In genomic region chr2:33530614-33531344, GRCh38 we compare ENCODE assay signal across 13 cellular contexts. TPM values are rescaled to one million over a fixed set of nuclear protein-coding genes. Genes with fewer than 3 reads are reported as not detected.
DNase-seq lines count a peak whose midpoint lies in the region; ATAC-seq lines count a peak whose summit lies in the region.
"Had no signal": no experiment of that assay in that cellular context is flagged by ENCODE, and none has a peak within 500 bp of the region (broad histone marks: within the 10 kb centered on the region; RNA-seq: fewer than 3 reads in every experiment).

No MANE protein-coding gene starts in this region.

- H3K4me3 ChIP-seq in mesenchymal stem cell (ENCODE audit: insufficient read depth in 1 of 2, low read depth in 1 of 2, low read length in 2 of 2), result no peak overlapping the region
- no peak overlapping the region for H3K4me3 ChIP-seq in H7 (ENCODE audit: insufficient read depth, low read depth, low read length)
- H3K4me3 ChIP-seq: BLaER1 treated with 17β-estradiol and CSF1 and Interleukin-3, amounts not matched to agents 10 nM and 100 nM had no signal

- ATAC-seq in GM18502 (IDR thresholded peaks at IDR 0.05; ENCODE audit: poor library complexity, unreplicated experiment) (peak; percentile 41), GM21529 (IDR thresholded peaks at IDR 0.05; ENCODE audit: unreplicated experiment) (peak; percentile 30), HG03442 (IDR thresholded peaks at IDR 0.05; ENCODE audit: unreplicated experiment) (peak; percentile 34)

- no peak overlapping the region for H2AK5ac ChIP-seq in mesenchymal stem cell (ENCODE audit: low read length, severe bottlenecking)

- no peak overlapping the region for H2BK15ac ChIP-seq in mesenchymal stem cell (ENCODE audit: low read depth, poor library complexity, severe bottlenecking)

- H4K91ac ChIP-seq in mesenchymal stem cell (ENCODE audit: low read length), result no peak overlapping the region

- H3K4me1 ChIP-seq in mesenchymal stem cell (ENCODE audit: control insufficient read depth, insufficient read depth, low read depth, low read length), result peaks cover 2% of the 10 kb centered on the region
- H3K4me1 ChIP-seq: parathyroid adenoma had no signal

- H3K27me3 ChIP-seq in mesenchymal stem cell (ENCODE audit: control insufficient read depth in 1 of 2, insufficient read depth in 1 of 2, low read length in 2 of 2) (no peaks in the 10 kb centered on the region), H7 (ENCODE audit: control insufficient read depth, insufficient read depth, low read length) (no peaks in the 10 kb centered on the region)
- H3K27me3 ChIP-seq: BLaER1 treated with 17β-estradiol and CSF1 and Interleukin-3, amounts not matched to agents 10 nM and 100 nM had no signal

- WGBS in mesenchymal stem cell, result 100% methylated on average over 2 of the region's 5 CpGs

- peak overlapping the region; percentile 7 to 10 for H2BK12ac ChIP-seq in mesenchymal stem cell (ENCODE audit: low read length in 2 of 2)

- H2BK5ac ChIP-seq in mesenchymal stem cell (ENCODE audit: low read depth, low read length, poor library complexity, severe bottlenecking), result no peak overlapping the region

- H2BK120ac ChIP-seq in mesenchymal stem cell (ENCODE audit: low read depth, low read length), result peak overlapping the region; percentile 39

- no peaks in the 10 kb centered on the region for H3K79me1 ChIP-seq in mesenchymal stem cell (replicated peaks; ENCODE audit: low read length, poor library complexity, severe bottlenecking)

- H3K4ac ChIP-seq in mesenchymal stem cell (ENCODE audit: low read depth in 1 of 2, low read length in 2 of 2), result peak overlapping the region in 1 of 2 experiments; percentile 97

- H3K9ac ChIP-seq in mesenchymal stem cell (ENCODE audit: low read length), result peak overlapping the region; percentile 71
- H3K9ac ChIP-seq: BLaER1 treated with 17β-estradiol and CSF1 and Interleukin-3, amounts not matched to agents 10 nM and 100 nM; parathyroid adenoma had no signal

- no peak overlapping the region for H3K23ac ChIP-seq in mesenchymal stem cell (ENCODE audit: low read length in 2 of 2)

- peak overlapping the region in 1 of 2 experiments; percentile 85 for H3K18ac ChIP-seq in mesenchymal stem cell (ENCODE audit: low read depth in 1 of 2, low read length in 2 of 2)

- no peaks in the 10 kb centered on the region for H3K36me3 ChIP-seq in mesenchymal stem cell (ENCODE audit: control insufficient read depth in 1 of 2, insufficient read depth in 2 of 2, low read depth in 1 of 2, low read length in 2 of 2)
- H3K36me3 ChIP-seq in H7 (replicated peaks; ENCODE audit: control insufficient read depth, insufficient read depth, low read length), result no peaks in the 10 kb centered on the region

- H2AFZ ChIP-seq in mesenchymal stem cell (ENCODE audit: low read depth, low read length), result no peak overlapping the region
- H2AFZ ChIP-seq: parathyroid adenoma had no signal

- no peak overlapping the region for H4K8ac ChIP-seq in mesenchymal stem cell (ENCODE audit: low read length)

- H3K4me2 ChIP-seq in mesenchymal stem cell (ENCODE audit: low read length, poor library complexity, severe bottlenecking), result no peak overlapping the region

- DNase-seq in mesenchymal stem cell, result no peak
- DNase-seq in AG08396 (ENCODE audit: low spot score), result no peak
- DNase-seq in NCI-H1092 treated with DMSO at 0.1 percent for 48 hours (lab: John Stamatoyannopoulos, UW), result no peak
- DNase-seq in H7, result no peak
- DNase-seq in activated CD4-positive, CD25-positive, alpha-beta regulatory T cell (lab: John Stamatoyannopoulos, UW), result no peak
- DNase-seq: activated CD4-positive, alpha-beta T cell treated with anti-CD3 and anti-CD28 coated beads, Interleukin-2, amount 50 U/mL, for 48 hours; activated gamma-delta T cell treated with Interleukin-2 at 50 U/mL for 16 hours; stimulated activated CD4-positive, alpha-beta T cell treated with anti-CD3 and anti-CD28 coated beads, Interleukin-2, amount 100 ng/mL, for 24 hours had no signal

- H3K9me3 ChIP-seq in mesenchymal stem cell (ENCODE audit: control insufficient read depth, low read length), result no peaks in the 10 kb centered on the region
- H3K9me3 ChIP-seq: BLaER1 treated with 17β-estradiol and CSF1 and Interleukin-3, amounts not matched to agents 10 nM and 100 nM had no signal

- no peak overlapping the region for H3K27ac ChIP-seq in mesenchymal stem cell (ENCODE audit: low read length, poor library complexity, severe bottlenecking)
- H3K27ac ChIP-seq: parathyroid adenoma had no signal

- no peak overlapping the region for H3K14ac ChIP-seq in mesenchymal stem cell (ENCODE audit: low read length in 2 of 2)

RNA-seq across cellular contexts. Expression of gene RASGRP3, which starts 54.3 kb away (rescaled TPM):
- 31.4 TPM for polyA plus RNA-seq in mesenchymal stem cell (2013, experiment 1 of 2)
- 29.3 TPM for polyA plus RNA-seq in mesenchymal stem cell (2013, experiment 2 of 2)
- total RNA-seq in H7 (2014; rRNA removed; shearing (Covaris generic)), result 0.03 TPM in 1 of 2 replicates, not detected in the other
